2 cellular contexts compared by ENCODE assay signal in genomic region chr22:50733521-50734342, GRCh38.
TF ChIP-seq lines count a peak whose summit lies in the region.

No MANE protein-coding gene starts in this region.

TF ChIP-seq in HEK293T, 16 proteins besides CTCF, POLR2A, EP300 and RAD21:
- TF ChIP-seq SUZ12 (IDR thresholded peaks at IDR 0.05) (no peak), NFRKB (IDR thresholded peaks at IDR 0.05) (no peak), SP1 (IDR thresholded peaks at IDR 0.05) (no peak), L3MBTL2 (conservative IDR thresholded peaks at IDR 0.05) (no peak), CTBP1 (IDR thresholded peaks at IDR 0.05; ENCODE audit: borderline replicate concordance) (no peak), FOXK2 (IDR thresholded peaks at IDR 0.05) (no peak), LEF1 (IDR thresholded peaks at IDR 0.05; ENCODE audit: borderline replicate concordance) (no peak), BHLHE40 (IDR thresholded peaks at IDR 0.05; ENCODE audit: borderline replicate concordance) (no peak), FOXM1 (IDR thresholded peaks at IDR 0.05; ENCODE audit: borderline replicate concordance) (no peak), ZNF384 (IDR thresholded peaks at IDR 0.05) (no peak), FOXA1 (IDR thresholded peaks at IDR 0.05) (no peak), TARDBP (IDR thresholded peaks at IDR 0.05) (no peak), ELF4 (IDR thresholded peaks at IDR 0.05) (no peak), ARNT (IDR thresholded peaks at IDR 0.05) (no peak), HDGF (IDR thresholded peaks at IDR 0.05; ENCODE audit: borderline replicate concordance) (no peak)

TF ChIP-seq in GM23338, 12 proteins besides CTCF, POLR2A, EP300 and RAD21:
- TF ChIP-seq ZNF462 (CRISPR knock-in tag; IDR thresholded peaks at IDR 0.05) (no peak), ETS1 (IDR thresholded peaks at IDR 0.05) (no peak), REST (IDR thresholded peaks at IDR 0.05; ENCODE audit: unreplicated experiment) (no peak), EZH2phosphoT487 (IDR thresholded peaks at IDR 0.05; ENCODE audit: unreplicated experiment) (no peak), CREB1 (CRISPR knock-in tag; IDR thresholded peaks at IDR 0.05; ENCODE audit: low read depth) (no peak), JUNB (IDR thresholded peaks at IDR 0.05; ENCODE audit: unreplicated experiment) (no peak), ZNF331 (CRISPR knock-in tag; IDR thresholded peaks at IDR 0.05; ENCODE audit: low read depth) (no peak), ZNF114 (CRISPR knock-in tag; IDR thresholded peaks at IDR 0.05) (no peak), NANOG (IDR thresholded peaks at IDR 0.05; ENCODE audit: borderline replicate concordance) (no peak), STAT1 (IDR thresholded peaks at IDR 0.05; ENCODE audit: unreplicated experiment) (no peak), EZH2 (IDR thresholded peaks at IDR 0.05; ENCODE audit: low read depth, unreplicated experiment) (no peak), POLR2AphosphoS5 (IDR thresholded peaks at IDR 0.05; ENCODE audit: low read depth) (no peak)
